Comparison of ENCODE assay signal across 25 cellular contexts in the genomic region with DNA sequence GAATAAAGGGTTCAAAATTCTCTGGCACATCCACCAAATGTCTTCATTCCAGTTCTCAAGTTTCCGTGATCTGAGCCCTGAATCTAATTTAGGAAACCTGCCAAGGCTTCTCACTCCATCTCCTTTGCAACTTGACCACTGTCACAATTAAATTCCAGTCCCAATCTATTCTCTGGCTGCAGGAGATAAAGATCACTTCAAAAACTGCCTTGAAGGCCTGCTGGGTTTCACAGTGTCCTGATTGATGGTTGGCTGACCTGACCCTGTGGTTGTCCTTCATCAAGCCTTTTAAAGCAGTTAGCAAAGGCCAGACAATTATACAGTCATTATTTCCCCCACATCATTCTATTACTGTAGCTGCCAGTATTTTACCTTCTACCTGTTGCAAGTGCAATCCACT.
A peak's percentile ranks its signal among the peaks of the same experiment; 100 is the strongest.
DNase-seq lines count a peak whose midpoint lies in the region; FAIRE-seq and TF ChIP-seq lines count a peak whose summit lies in the region.
"Had no signal": no experiment of that assay in that cellular context is flagged by ENCODE, and none has a peak within 500 bp of the region (broad histone marks: within the 10 kb centered on the region; RNA-seq: fewer than 3 reads in every experiment).

No MANE protein-coding gene starts in this region.

- H3K36me3 Mint-ChIP-seq in astrocyte (ENCODE audit: low read depth, unreplicated experiment) (no peaks in the 10 kb centered on the region), neural progenitor cell (no peaks in the 10 kb centered on the region)
- H3K36me3 Mint-ChIP-seq: CD14-positive monocyte had no signal

- H2AFZ ChIP-seq in astrocyte (ENCODE audit: low read depth, low read length) (no peak overlapping the region), neural progenitor cell (replicated peaks) (no peak overlapping the region)

- no peak for TF ChIP-seq CTCF in astrocyte (IDR thresholded peaks at IDR 0.05; ENCODE audit: insufficient read depth, low read depth, low read length)
- TF ChIP-seq CTCF in neural progenitor cell (IDR thresholded peaks at IDR 0.05), result no peak
- TF ChIP-seq CTCF in spleen (IDR thresholded peaks at IDR 0.05 in 8 of 11, conservative IDR thresholded peaks at IDR 0.05 in 3 of 11), result no peak

- H3K27ac Mint-ChIP-seq in astrocyte (ENCODE audit: unreplicated experiment) (no peak overlapping the region), neural progenitor cell (peak overlapping the region; percentile 54)
- H3K27ac Mint-ChIP-seq: CD14-positive monocyte had no signal

- 44 to 76% (median 71%) methylated on average over 1 of the region's 1 CpG for WGBS in spleen, 5 donors

- H3K4me3 Mint-ChIP-seq in astrocyte (ENCODE audit: unreplicated experiment), result no peak overlapping the region
- no peak overlapping the region for H3K4me3 Mint-ChIP-seq in neural progenitor cell
- H3K4me3 Mint-ChIP-seq: CD14-positive monocyte had no signal

- no peaks in the 10 kb centered on the region for H3K79me2 ChIP-seq in astrocyte (ENCODE audit: insufficient read depth, low read length)
- no peaks in the 10 kb centered on the region for H3K79me2 ChIP-seq in neural progenitor cell (ENCODE audit: low read depth)

- intact Hi-C loops in spleen (cut with DNase I; ENCODE audit: low total_unique reads), result no loop called here

- H4K20me1 ChIP-seq in astrocyte (ENCODE audit: insufficient read depth, low read length) (no peaks in the 10 kb centered on the region), neural progenitor cell (ENCODE audit: low read depth) (no peaks in the 10 kb centered on the region)

- H3K9me3 ChIP-seq in astrocyte (ENCODE audit: insufficient read depth, low read depth, low read length) (no peaks in the 10 kb centered on the region), neural progenitor cell (ENCODE audit: low read depth) (no peaks in the 10 kb centered on the region), spleen (no peaks in the 10 kb centered on the region)
- H3K9me3 ChIP-seq: MG63 had no signal

- no peak overlapping the region for H3K4me2 ChIP-seq in astrocyte (ENCODE audit: low read length)
- H3K4me2 ChIP-seq in neural progenitor cell, result no peak overlapping the region

- H3K9ac ChIP-seq in astrocyte (ENCODE audit: low read length) (no peak overlapping the region), neural progenitor cell (no peak overlapping the region)

- H3K4me1 ChIP-seq in astrocyte (ENCODE audit: insufficient read depth, low read length) (no peaks in the 10 kb centered on the region), neural progenitor cell (peaks cover 7% of the 10 kb centered on the region), spleen (peaks cover 0 to 3% (median 0%) of the 10 kb centered on the region in 6 donors)

- H3F3A ChIP-seq in neural progenitor cell (ENCODE audit: low read depth), result no peaks in the 10 kb centered on the region

- H3K27me3 ChIP-seq in astrocyte (ENCODE audit: insufficient read depth, low read length), result no peaks in the 10 kb centered on the region
- no peaks in the 10 kb centered on the region for H3K27me3 ChIP-seq in neural progenitor cell
- no peaks in the 10 kb centered on the region for H3K27me3 ChIP-seq in spleen (replicated peaks in 1 of 7)
- H3K27me3 ChIP-seq: MG63 had no signal

- no peaks in the 10 kb centered on the region for H3K9me3 Mint-ChIP-seq in astrocyte (ENCODE audit: unreplicated experiment)
- no peaks in the 10 kb centered on the region for H3K9me3 Mint-ChIP-seq in neural progenitor cell
- H3K9me3 Mint-ChIP-seq: CD14-positive monocyte had no signal

- H3K27ac ChIP-seq in astrocyte (ENCODE audit: low read depth, low read length) (no peak overlapping the region), neural progenitor cell (no peak overlapping the region), spleen (no peak overlapping the region)
- H3K27ac ChIP-seq: SK-N-MC had no signal

- H3K27me3 Mint-ChIP-seq in astrocyte (ENCODE audit: low read depth, unreplicated experiment), result no peaks in the 10 kb centered on the region
- no peaks in the 10 kb centered on the region for H3K27me3 Mint-ChIP-seq in neural progenitor cell (ENCODE audit: insufficient read depth, low read depth)

- H3K4me3 ChIP-seq in astrocyte (ENCODE audit: insufficient read depth, low read depth, low read length) (no peak overlapping the region), neural progenitor cell (no peak overlapping the region), spleen (no peak overlapping the region)
- H3K4me3 ChIP-seq: MG63, SK-N-MC had no signal

- H3K4me1 Mint-ChIP-seq in astrocyte (ENCODE audit: low read depth, unreplicated experiment) (peaks cover 5% of the 10 kb centered on the region), neural progenitor cell (peaks cover 11% of the 10 kb centered on the region)

- no peaks in the 10 kb centered on the region for H3K36me3 ChIP-seq in astrocyte (ENCODE audit: insufficient read depth, low read length)
- H3K36me3 ChIP-seq in neural progenitor cell, result no peaks in the 10 kb centered on the region
- no peaks in the 10 kb centered on the region for H3K36me3 ChIP-seq in spleen
- H3K36me3 ChIP-seq: MG63 had no signal

- TF ChIP-seq POLR2A in spleen (IDR thresholded peaks at IDR 0.05), result no peak

- DNase-seq in EH (ENCODE audit: low read depth) (peak; percentile 25), M059J (ENCODE audit: low read depth) (peak; percentile 80), astrocyte (ENCODE audit: low read depth) (peak; percentile 43), neural progenitor cell (ENCODE audit: low spot score) (no peak), DMS114 treated with DMSO at 0.1 percent for 48 hours (lab: John Stamatoyannopoulos, UW; ENCODE audit: unreplicated experiment) (no peak), DMS53 treated with DMSO at 0.1 percent for 48 hours (lab: John Stamatoyannopoulos, UW; ENCODE audit: unreplicated experiment) (no peak), spleen (no peak)
- DNase-seq: ACHN; DND-41; GDM1; HCEC 1CT; IMR-90; MG63; NCI-H1092; NCI-H1436 treated with DMSO at 0.1 percent for 48 hours; NCI-H2081; NCI-H345; NCI-H524 treated with DMSO at 0.1 percent for 48 hours; NK-92 treated with Interleukin-12 subunit alpha and Interleukin-12 subunit beta, amount 100 ng/mL, for 24 hours; Right ventricle myocardium superior; T-helper 1 cell had no signal

- FAIRE-seq in astrocyte (lab: Jason Lieb, UNC), result no peak
- FAIRE-seq: HTR-8/SVneo, RCC 7860 had no signal

Comparison
In these comparisons a context has a peak if more than half of its experiments do, and no peak if none do; other contexts are left out.
1. DNase-seq: peak in EH (single experiment), M059J (single experiment) and astrocyte (single experiment); none in neural progenitor cell (single experiment), DMS114 treated with DMSO at 0.1 percent for 48 hours (single experiment), DMS53 treated with DMSO at 0.1 percent for 48 hours (single experiment) and spleen (single experiment).